Comparison of ENCODE assay signal across 9 cellular contexts in genomic region chr17:49880291-49881053, GRCh38. TPM values are rescaled to one million over a fixed set of nuclear protein-coding genes. Genes with fewer than 3 reads are reported as not detected.
DNase-seq lines count a peak whose midpoint lies in the region; ATAC-seq, FAIRE-seq and TF ChIP-seq lines count a peak whose summit lies in the region.
"Had no signal": no experiment of that assay in that cellular context is flagged by ENCODE, and none has a peak within 500 bp of the region (broad histone marks: within the 10 kb centered on the region; RNA-seq: fewer than 3 reads in every experiment).

No MANE protein-coding gene starts in this region.

- H3K9ac ChIP-seq in colonic mucosa (ENCODE audit: low read depth in 2 of 2, low read length in 2 of 2): no peak overlapping the region
- no peak overlapping the region for H3K9ac ChIP-seq in HepG2 (ENCODE audit: insufficient read depth, low read depth, low read length)

- TF ChIP-seq RAD21 in HepG2 (CRISPR knock-in tag; IDR thresholded peaks at IDR 0.05): peak; percentile 99

- BruUV-seq in Calu3 (replicated peaks; lab: Mats Ljungman, UMichigan): no TSS peak
- BruUV-seq in HepG2 (replicated peaks; lab: Mats Ljungman, UMichigan): no TSS peak

- CTCF ChIA-PET in Calu3 (lab: Charles Lee): interaction anchor here (0.5 to 1.4 kb wide), 7 partner anchors 13 to 346 kb away, joined by 3 to 27 read pairs (median 3); no protein-coding TSS in a partner anchor
- CTCF ChIA-PET in activated CD4-positive, alpha-beta T cell treated with anti-CD3 and anti-CD28 coated beads, Interleukin-2, amount 10 ng/mL, durations not matched to agents 7 days and 5 days (lab: Charles Lee): interaction anchor here (0.6 to 1.4 kb wide), 15 partner anchors 8 to 311 kb away, joined by 3 to 12 read pairs (median 3); no protein-coding TSS in a partner anchor
- CTCF ChIA-PET in HepG2 (lab: Yijun Ruan, JAX; ENCODE audit: low intra/inter-chr PET ratio, low total read pairs): interaction anchor here (0.7 to 3.3 kb wide), 5 partner anchors 19 to 116 kb away, joined by 3 to 49 read pairs (median 4); partner anchors contain the start of gene DLX3

- DNase-seq in Calu3 (peak; percentile 95), HAP-1 (ENCODE audit: low spot score in 2 of 2) (peak; percentile 73 to 90), NCI-H460 (ENCODE audit: extremely low read depth, low read depth) (peak; percentile 56), colonic mucosa (peak; percentile 57), HepG2 (ENCODE audit: low spot score) (peak; percentile 57)
- DNase-seq in activated CD4-positive, alpha-beta T cell treated with anti-CD3 and anti-CD28 coated beads, Interleukin-2, amount 10 ng/mL, durations not matched to agents 7 days and 5 days: peak; percentile 71
- DNase-seq in stimulated activated CD4-positive, alpha-beta T cell treated with anti-CD3 and anti-CD28 coated beads, TNF-alpha, amount 100 ng/mL, for 1 hour (ENCODE audit: low read depth in 3 of 3, low spot score in 1 of 3): peak; percentile 19 to 69 (median 38)

- H3K4me1 ChIP-seq in HAP-1 (peaks cover 3% of the 10 kb centered on the region; the same call in 1 of the 2 replicates), colonic mucosa (peaks cover 6% of the 10 kb centered on the region), HepG2 (ENCODE audit: insufficient read depth, low read length) (peaks cover 16% of the 10 kb centered on the region)

- H3K4me2 ChIP-seq in HepG2 (ENCODE audit: low read depth, low read length): peak overlapping the region; percentile 58

- ATAC-seq in HepG2: peak; percentile 96
- no peak for ATAC-seq in GM21528 (IDR thresholded peaks at IDR 0.05; ENCODE audit: low FRiP score, unreplicated experiment)

- H3K27ac Mint-ChIP-seq in Calu3 (ENCODE audit: unreplicated experiment): no peak overlapping the region
- H3K27ac Mint-ChIP-seq in activated CD4-positive, alpha-beta T cell treated with anti-CD3 and anti-CD28 coated beads, Interleukin-2, amount 10 ng/mL, durations not matched to agents 7 days and 5 days: no peak overlapping the region

- no peak for TF ChIP-seq POLR2A in HepG2 (IDR thresholded peaks at IDR 0.05; ENCODE audit: insufficient read depth in 1 of 2, low read depth in 2 of 2, low read length in 2 of 2)

- POLR2A ChIA-PET in activated CD4-positive, alpha-beta T cell treated with anti-CD3 and anti-CD28 coated beads, Interleukin-2, amount 10 ng/mL, durations not matched to agents 7 days and 5 days (lab: Charles Lee): interaction anchor here (0.6 kb wide), 1 partner anchor 65 kb away, joined by 3 read pairs; no protein-coding TSS in a partner anchor
- POLR2A ChIA-PET in HepG2 (lab: Yijun Ruan, JAX): interaction anchor here (0.9 kb wide), 1 partner anchor 116 kb away, joined by 3 read pairs; no protein-coding TSS in a partner anchor

- peak overlapping the region; percentile 31 for H3K4me3 Mint-ChIP-seq in Calu3 (ENCODE audit: low read depth, unreplicated experiment)
- H3K4me3 Mint-ChIP-seq in activated CD4-positive, alpha-beta T cell treated with anti-CD3 and anti-CD28 coated beads, Interleukin-2, amount 10 ng/mL, durations not matched to agents 7 days and 5 days: no peak overlapping the region

- no peak for FAIRE-seq in HepG2 (lab: Jason Lieb, UNC)

- no peaks in the 10 kb centered on the region for H3K9me3 ChIP-seq in HAP-1
- H3K9me3 ChIP-seq in colonic mucosa: no peaks in the 10 kb centered on the region
- no peaks in the 10 kb centered on the region for H3K9me3 ChIP-seq in HepG2 (ENCODE audit: low read length)

- TF ChIP-seq CTCF in Calu3 (IDR thresholded peaks at IDR 0.05; ENCODE audit: unreplicated experiment) (peak; percentile 99), colonic mucosa (IDR thresholded peaks at IDR 0.05) (peak; percentile 97), HepG2 (CRISPR knock-in tag; IDR thresholded peaks at IDR 0.05) (peak; percentile 99)

- no peaks in the 10 kb centered on the region for H3K79me2 ChIP-seq in HepG2 (ENCODE audit: insufficient read depth, low read length)

- in situ Hi-C loops in HAP-1 (cut with MboI; ENCODE audit: low sequenced_read_pairs): no loop called here
- in situ Hi-C loops in HepG2 (cut with HindIII; ENCODE audit: extremely low pct_ligation_motif_present, low pct_unique_long_range_greater_than_20kb): no loop called here

- H3K36me3 Mint-ChIP-seq in Calu3 (ENCODE audit: insufficient read depth, unreplicated experiment): peaks cover 8% of the 10 kb centered on the region
- H3K36me3 Mint-ChIP-seq in activated CD4-positive, alpha-beta T cell treated with anti-CD3 and anti-CD28 coated beads, Interleukin-2, amount 10 ng/mL, durations not matched to agents 7 days and 5 days (ENCODE audit: low read depth): no peaks in the 10 kb centered on the region

- H3K4me3 ChIP-seq in HAP-1 (peak overlapping the region; percentile 19), colonic mucosa (no peak overlapping the region), HepG2 (replicated peaks in 1 of 3; ENCODE audit: insufficient read depth in 1 of 3, low read depth in 2 of 3, low read length in 3 of 3) (peak overlapping the region in 1 of 3 experiments; percentile 20; a peak in 1 of 6 replicates)

- peaks cover 9% of the 10 kb centered on the region for H3K4me1 Mint-ChIP-seq in Calu3 (ENCODE audit: low read depth, unreplicated experiment)
- peaks cover 6% of the 10 kb centered on the region for H3K4me1 Mint-ChIP-seq in activated CD4-positive, alpha-beta T cell treated with anti-CD3 and anti-CD28 coated beads, Interleukin-2, amount 10 ng/mL, durations not matched to agents 7 days and 5 days

- no peaks in the 10 kb centered on the region for H4K20me1 ChIP-seq in HepG2 (ENCODE audit: insufficient read depth, low read length)

- H3K27ac ChIP-seq in colonic mucosa (no peak overlapping the region), HepG2 (ENCODE audit: extremely low read length, insufficient read depth, low read length) (no peak overlapping the region)

- no peak for TF ChIP-seq EP300 in HepG2 (IDR thresholded peaks at IDR 0.05; ENCODE audit: low read depth in 2 of 2, low read length in 2 of 2)
- no peak for TF ChIP-seq EP300 in HepG2 (CRISPR knock-in tag; IDR thresholded peaks at IDR 0.05; ENCODE audit: borderline replicate concordance)

- 15% methylated on average over 23 of the region's 41 CpGs for WGBS in HepG2 (ENCODE audit: low lambda C conversion rate)

- H2AFZ ChIP-seq in HepG2 (ENCODE audit: low read length): no peak overlapping the region

- H3K27me3 ChIP-seq in HAP-1 (ENCODE audit: low read depth) (peaks cover 10% of the 10 kb centered on the region), colonic mucosa (peaks cover 7% of the 10 kb centered on the region), HepG2 (ENCODE audit: control insufficient read depth in 1 of 2, insufficient read depth in 2 of 2, low read length in 2 of 2) (peaks cover 2 to 53% of the 10 kb centered on the region in 2 experiments; a peak in 4 of 5 replicates)

- no peaks in the 10 kb centered on the region for H3K9me3 Mint-ChIP-seq in Calu3 (ENCODE audit: low read depth, unreplicated experiment)
- no peaks in the 10 kb centered on the region for H3K9me3 Mint-ChIP-seq in activated CD4-positive, alpha-beta T cell treated with anti-CD3 and anti-CD28 coated beads, Interleukin-2, amount 10 ng/mL, durations not matched to agents 7 days and 5 days

- intact Hi-C loops in Calu3 (cut with micrococcal nuclease; ENCODE audit: unreplicated experiment): loop anchor here (1.0 to 10.0 kb wide), 3 partner anchors 72 to 204 kb away; partner anchors contain the start of gene DLX3
- intact Hi-C loops in colonic mucosa (cut with DNase I): loop anchor here (5.0 kb wide), 1 partner anchor 117 kb away; the partner anchor contains the start of gene DLX3
- intact Hi-C loops in HepG2 (cut with micrococcal nuclease; ENCODE audit: unreplicated experiment): loop anchor here (1.0 kb wide), 2 partner anchors 72 to 116 kb away; no protein-coding TSS in a partner anchor

- peaks cover 52% of the 10 kb centered on the region for H3K27me3 Mint-ChIP-seq in Calu3 (ENCODE audit: unreplicated experiment)
- peaks cover 40% of the 10 kb centered on the region for H3K27me3 Mint-ChIP-seq in activated CD4-positive, alpha-beta T cell treated with anti-CD3 and anti-CD28 coated beads, Interleukin-2, amount 10 ng/mL, durations not matched to agents 7 days and 5 days

- H3K36me3 ChIP-seq in HAP-1 (replicated peaks) (no peaks in the 10 kb centered on the region), colonic mucosa (no peaks in the 10 kb centered on the region), HepG2 (replicated peaks in 1 of 2; ENCODE audit: control insufficient read depth in 1 of 2, insufficient read depth in 2 of 2, low read length in 2 of 2) (no peaks in the 10 kb centered on the region)

TF ChIP-seq in HepG2, 621 proteins besides CTCF, POLR2A, EP300 and RAD21 (continues in another document):
- no peak for TF ChIP-seq ZNF264 (CRISPR knock-in tag; IDR thresholded peaks at IDR 0.05)
- TF ChIP-seq MAZ (IDR thresholded peaks at IDR 0.05; ENCODE audit: borderline replicate concordance, low read depth, low read length): peak; percentile 52; the same call in 1 of the 2 replicates
- TF ChIP-seq MAZ (CRISPR knock-in tag; IDR thresholded peaks at IDR 0.05; ENCODE audit: low read depth): peak; percentile 79

RNA-seq across cellular contexts. Expression of gene TAC4, which starts 32.6 kb away (rescaled TPM):
- total RNA-seq in Calu3 (2022): not detected in 2 replicates
- total RNA-seq in NCI-H460 (2014; rRNA removed; shearing (Covaris generic)): not detected in 2 replicates
- not detected in 2 replicates for polyA plus RNA-seq in NCI-H460 (2014; cell fraction: nucleus; rRNA removed)
- not detected for total RNA-seq in activated CD4-positive, alpha-beta T cell treated with anti-CD3 and anti-CD28 coated beads, Interleukin-2, amount 10 ng/mL, durations not matched to agents 7 days and 5 days
- not detected for total RNA-seq in colonic mucosa
- not detected in 2 replicates for total RNA-seq in HepG2 (2016; rRNA removed; fragmentation: Illumina TruSeq; extraction: Trizol)
- not detected in 2 replicates for total RNA-seq in HepG2 (2016; cell fraction: cytosol; rRNA removed; fragmentation: Illumina TruSeq; extraction: Trizol; ENCODE audit: low read depth)
- total RNA-seq in HepG2 (2016; cell fraction: insoluble cytoplasmic fraction; rRNA removed; fragmentation: Illumina TruSeq; extraction: Trizol): not detected in 2 replicates
- total RNA-seq in HepG2 (2016; cell fraction: membrane; rRNA removed; fragmentation: Illumina TruSeq; extraction: Trizol): not detected in 2 replicates
- total RNA-seq in HepG2 (2016; cell fraction: nucleus; rRNA removed; fragmentation: Illumina TruSeq; extraction: Trizol): not detected in 2 replicates
- not detected in 2 replicates for polyA plus RNA-seq in HepG2 (2011; rRNA removed)
- not detected in 2 replicates for polyA plus RNA-seq in HepG2 (2011; cell fraction: cytosol; rRNA removed)
- not detected in 2 replicates for polyA plus RNA-seq in HepG2 (2011; cell fraction: nucleus; rRNA removed)
- not detected in 2 replicates for polyA plus RNA-seq in HepG2 (2012)
- not detected in 2 replicates for polyA plus RNA-seq in HepG2 (2016; cell fraction: cytosol; fragmentation: Illumina TruSeq; extraction: Trizol; ENCODE audit: low read depth)
- not detected in 2 replicates for polyA plus RNA-seq in HepG2 (2016; cell fraction: insoluble cytoplasmic fraction; fragmentation: Illumina TruSeq; extraction: Trizol; ENCODE audit: low read depth)
- polyA plus RNA-seq in HepG2 (2016; cell fraction: membrane; fragmentation: Illumina TruSeq; extraction: Trizol; ENCODE audit: low read depth): not detected in 2 replicates
- polyA plus RNA-seq in HepG2 (2016; cell fraction: nucleus; fragmentation: Illumina TruSeq; extraction: Trizol; ENCODE audit: insufficient read depth, low read depth): not detected in 2 replicates
- not detected in 2 replicates for polyA minus RNA-seq in HepG2 (2011; rRNA and poly(A)+ RNA removed; ENCODE audit: low replicate concordance)
- polyA minus RNA-seq in HepG2 (2011; cell fraction: cytosol; rRNA and poly(A)+ RNA removed): not detected in 2 replicates
- not detected in 2 replicates for polyA minus RNA-seq in HepG2 (2011; cell fraction: nucleus; rRNA and poly(A)+ RNA removed)
- polyA plus RNA-seq: adipose tissue had no signal

Comparison
In these comparisons a context has a peak if more than half of its experiments do, and no peak if none do; other contexts are left out.
1. DNase-seq: peak in every context shown above with its lines; median percentile 95 in Calu3; 82 in HAP-1; 71 in activated CD4-positive, alpha-beta T cell treated with anti-CD3 and anti-CD28 coated beads, Interleukin-2, amount 10 ng/mL, durations not matched to agents 7 days and 5 days; 57 in colonic mucosa; 57 in HepG2; 56 in NCI-H460; 38 in stimulated activated CD4-positive, alpha-beta T cell treated with anti-CD3 and anti-CD28 coated beads, TNF-alpha, amount 100 ng/mL, for 1 hour.